ENCODE assay signal across 18 cellular contexts in the genomic region with DNA sequence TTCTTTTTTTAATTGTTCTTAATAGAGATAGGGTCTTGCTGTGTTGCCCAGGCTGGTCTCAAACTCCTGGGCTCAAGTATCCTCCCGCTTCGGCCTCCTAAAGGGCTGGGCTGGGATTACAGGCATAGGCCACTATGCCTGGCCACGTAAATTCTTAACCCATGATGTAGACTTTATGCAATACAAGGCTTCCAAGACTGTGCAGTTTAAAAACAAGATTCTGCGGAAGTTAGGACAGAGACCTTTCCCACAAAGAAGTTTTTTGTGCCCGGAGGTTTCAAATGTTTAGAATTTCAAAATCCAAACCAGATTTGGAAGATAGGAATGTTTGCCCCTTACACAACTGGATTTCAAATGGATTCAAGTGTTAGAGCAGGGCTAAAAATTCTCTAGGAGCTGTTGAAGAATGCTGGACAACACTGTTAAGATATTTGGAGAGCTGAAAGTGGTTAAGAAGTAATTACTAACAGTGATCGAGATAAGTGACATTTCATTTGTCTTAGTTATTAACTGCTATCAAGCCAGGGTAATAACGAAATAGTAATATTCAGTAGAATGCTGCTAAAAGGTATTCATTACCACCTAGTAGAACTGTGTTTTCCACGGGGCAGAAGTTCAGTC. TPM values are rescaled to one million over a fixed set of nuclear protein-coding genes. Genes with fewer than 3 reads are reported as not detected.
DNase-seq lines count a peak whose midpoint lies in the region; ATAC-seq and TF ChIP-seq lines count a peak whose summit lies in the region.
"Had no signal": no experiment of that assay in that cellular context is flagged by ENCODE, and none has a peak within 500 bp of the region (broad histone marks: within the 10 kb centered on the region; RNA-seq: fewer than 3 reads in every experiment).

No MANE protein-coding gene starts in this region.

- H2AFZ ChIP-seq in OCI-LY3 (ENCODE audit: low read depth, low read length) = no peak overlapping the region

- peaks cover 4% of the 10 kb centered on the region for H3K9me3 Mint-ChIP-seq in activated T-cell treated with anti-CD3 and anti-CD28 coated beads, Interleukin-2, amount 50 U/mL, for 4 hours

- no peak for DNase-seq in activated T-cell treated with anti-CD3 and anti-CD28 coated beads, Interleukin-2, amount 50 U/mL, for 4 hours
- no peak for DNase-seq in activated T-cell treated with anti-CD3 and anti-CD28 coated beads, Interleukin-2, amount 50 U/mL, for 48 hours
- no peak for DNase-seq in epithelial cell of proximal tubule (ENCODE audit: low read depth)
- DNase-seq in stimulated activated CD4-positive, alpha-beta T cell treated with anti-CD3 and anti-CD28 coated beads, Interleukin-1b, Interleukin-23, amount 100 ng/mL, for 48 hours = no peak
- no peak for DNase-seq in sigmoid colon
- DNase-seq in suprapubic skin (ENCODE audit: low spot score in 2 of 2) = no peak
- DNase-seq: activated CD4-positive, alpha-beta T cell treated with anti-CD3 and anti-CD28 coated beads, Interleukin-2, amount 50 U/mL, for 1 hour; anterior cingulate cortex; effector CD8-positive, alpha-beta T cell; NCI-H1092 treated with DMSO at 0.1 percent for 48 hours; NCI-H526; stimulated activated CD4-positive, alpha-beta T cell treated with anti-CD3 and anti-CD28 coated beads, Interleukin-4, amount 100 ng/mL, for 4 hours; testis had no signal

- no peaks in the 10 kb centered on the region for H3K9me3 ChIP-seq in OCI-LY3 (ENCODE audit: insufficient read depth, low read length)
- no peaks in the 10 kb centered on the region for H3K9me3 ChIP-seq in subcutaneous abdominal adipose tissue (ENCODE audit: control insufficient read depth in 5 of 5, low read length in 5 of 5)
- H3K9me3 ChIP-seq in sigmoid colon = no peaks in the 10 kb centered on the region
- H3K9me3 ChIP-seq in suprapubic skin = no peaks in the 10 kb centered on the region
- H3K9me3 ChIP-seq: testis had no signal

- TF ChIP-seq CTCF in OCI-LY3 (IDR thresholded peaks at IDR 0.05; ENCODE audit: low read depth, low read length) (peak; percentile 12; the same call in 1 of the 2 replicates), epithelial cell of proximal tubule (conservative IDR thresholded peaks at IDR 0.05; ENCODE audit: low read depth, low read length) (peak; percentile 32), sigmoid colon (IDR thresholded peaks at IDR 0.05) (no peak), suprapubic skin (IDR thresholded peaks at IDR 0.05) (no peak)

- H3K27ac ChIP-seq in OCI-LY3 (ENCODE audit: low read length) = peak overlapping the region; percentile 98
- H3K27ac ChIP-seq in subcutaneous abdominal adipose tissue (ENCODE audit: low read depth, low read length) = peak overlapping the region; percentile 97
- no peak overlapping the region for H3K27ac ChIP-seq in sigmoid colon
- no peak overlapping the region for H3K27ac ChIP-seq in suprapubic skin
- H3K27ac ChIP-seq: testis had no signal

- H3K27me3 Mint-ChIP-seq in activated T-cell treated with anti-CD3 and anti-CD28 coated beads, Interleukin-2, amount 50 U/mL, for 4 hours (ENCODE audit: low read depth) = no peaks in the 10 kb centered on the region
- H3K27me3 Mint-ChIP-seq: progenitor cell of endocrine pancreas had no signal

- peaks cover 31% of the 10 kb centered on the region for H3K36me3 ChIP-seq in OCI-LY3 (replicated peaks; ENCODE audit: low read depth, low read length)
- H3K36me3 ChIP-seq in subcutaneous abdominal adipose tissue (ENCODE audit: control insufficient read depth in 5 of 5, insufficient read depth in 5 of 5, low read length in 5 of 5) = peaks cover 0 to 6% (median 0%) of the 10 kb centered on the region in 5 donors
- H3K36me3 ChIP-seq in sigmoid colon = no peaks in the 10 kb centered on the region
- H3K36me3 ChIP-seq in suprapubic skin = no peaks in the 10 kb centered on the region

- WGBS in sigmoid colon, 2 donors = 79 to 80% methylated on average over 8 of the region's 8 CpGs
- WGBS in suprapubic skin = 72% methylated on average over 8 of the region's 8 CpGs

- peaks cover 80% of the 10 kb centered on the region for H3K4me1 ChIP-seq in OCI-LY3 (ENCODE audit: low read length)
- H3K4me1 ChIP-seq in subcutaneous abdominal adipose tissue (ENCODE audit: control insufficient read depth in 5 of 5, insufficient read depth in 5 of 5, low read length in 5 of 5) = peaks cover 0 to 36% (median 20%) of the 10 kb centered on the region in 5 donors
- no peaks in the 10 kb centered on the region for H3K4me1 ChIP-seq in sigmoid colon
- H3K4me1 ChIP-seq in suprapubic skin = no peaks in the 10 kb centered on the region
- H3K4me1 ChIP-seq: testis had no signal

- intact Hi-C loops in sigmoid colon (cut with DNase I) = no loop called here

- peak overlapping the region; percentile 53 for H3K4me3 ChIP-seq in OCI-LY3 (ENCODE audit: low read length)
- H3K4me3 ChIP-seq in epithelial cell of proximal tubule (ENCODE audit: low read depth, low read length) = no peak overlapping the region
- no peak overlapping the region for H3K4me3 ChIP-seq in subcutaneous abdominal adipose tissue (ENCODE audit: low read depth in 1 of 5, low read length in 5 of 5)
- no peak overlapping the region for H3K4me3 ChIP-seq in sigmoid colon
- H3K4me3 ChIP-seq in suprapubic skin = no peak overlapping the region
- H3K4me3 ChIP-seq: testis had no signal

- no peak for ATAC-seq in activated T-cell treated with anti-CD3 and anti-CD28 coated beads, Interleukin-2, amount 50 U/mL, for 4 hours

- peak overlapping the region; percentile 73 for H3K4me2 ChIP-seq in OCI-LY3 (ENCODE audit: low read length)

- peaks cover 4% of the 10 kb centered on the region; the same call in 1 of the 2 replicates for H4K20me1 ChIP-seq in OCI-LY3 (ENCODE audit: insufficient read depth, low read length)

- peaks cover 81% of the 10 kb centered on the region for H3K79me2 ChIP-seq in OCI-LY3 (ENCODE audit: low read length)

- H3K27me3 ChIP-seq in OCI-LY3 (ENCODE audit: low read depth, low read length) (no peaks in the 10 kb centered on the region), subcutaneous abdominal adipose tissue (ENCODE audit: control insufficient read depth in 5 of 5, insufficient read depth in 4 of 5, low read length in 5 of 5) (no peaks in the 10 kb centered on the region), sigmoid colon (no peaks in the 10 kb centered on the region), suprapubic skin (no peaks in the 10 kb centered on the region)
- H3K27me3 ChIP-seq: testis had no signal

- no peak for TF ChIP-seq EP300 in sigmoid colon (IDR thresholded peaks at IDR 0.05)
- TF ChIP-seq EP300 in suprapubic skin (IDR thresholded peaks at IDR 0.05) = no peak

- TF ChIP-seq POLR2A in sigmoid colon (IDR thresholded peaks at IDR 0.05) (no peak), suprapubic skin (IDR thresholded peaks at IDR 0.05) (no peak)

- H3K4me3 Mint-ChIP-seq in activated T-cell treated with anti-CD3 and anti-CD28 coated beads, Interleukin-2, amount 50 U/mL, for 4 hours = peak overlapping the region; percentile 17

- peaks cover 81% of the 10 kb centered on the region for H3K4me1 Mint-ChIP-seq in activated T-cell treated with anti-CD3 and anti-CD28 coated beads, Interleukin-2, amount 50 U/mL, for 4 hours (ENCODE audit: low read depth)

- peaks cover 33% of the 10 kb centered on the region for H3K36me3 Mint-ChIP-seq in activated T-cell treated with anti-CD3 and anti-CD28 coated beads, Interleukin-2, amount 50 U/mL, for 4 hours (ENCODE audit: insufficient read depth)

- H3K9ac ChIP-seq in OCI-LY3 (ENCODE audit: low read length) = peak overlapping the region; percentile 77
- peak overlapping the region in 1 of 5 donors; percentile 41 for H3K9ac ChIP-seq in subcutaneous abdominal adipose tissue (ENCODE audit: low read length in 5 of 5)

RNA-seq across cellular contexts. Expression of a gene that starts 7.4 kb away (rescaled TPM):
- 10 to 100 TPM; 40.6 to 44.8 (median 41.8) TPM for total RNA-seq in activated T-cell treated with anti-CD3 and anti-CD28 coated beads, Interleukin-2, amount 50 U/mL, for 4 hours
- total RNA-seq in epithelial cell of proximal tubule = 1.6 and 3.1 TPM in 2 replicates
- 1 to 10 TPM; 3.3 to 5.0 (median 3.8) TPM for total RNA-seq in sigmoid colon
- 10 to 100 TPM in 1 of 3 donors, 1 to 10 TPM in 2; 1.4 to 11.4 (median 3.0) TPM for polyA plus RNA-seq in sigmoid colon
- total RNA-seq in suprapubic skin = 1 to 10 TPM; 1.0 to 4.5 (median 2.7) TPM
- total RNA-seq: H1, HT1080 had no signal

Comparison
In these comparisons a context has a peak if more than half of its experiments do, and no peak if none do; other contexts are left out.
1. H3K27ac ChIP-seq: peak in OCI-LY3 (single experiment) and subcutaneous abdominal adipose tissue (single experiment); none in sigmoid colon (0 of 4) and suprapubic skin (single experiment).
2. CTCF ChIP-seq: peak in OCI-LY3 (single experiment) and epithelial cell of proximal tubule (single experiment); none in sigmoid colon (0 of 4) and suprapubic skin (0 of 2).
3. RNA of a gene that starts 7.4 kb away (total RNA-seq): 40.6 to 44.8 TPM in activated T-cell treated with anti-CD3 and anti-CD28 coated beads, Interleukin-2, amount 50 U/mL, for 4 hours; 3.3 to 5.0 TPM in sigmoid colon, 1.0 to 4.5 TPM in suprapubic skin and 1.6 to 3.1 TPM in epithelial cell of proximal tubule; every median in the first group is over 4 times any median in the second.